In genomic region chr15:40891810-40892448, GRCh38 we compare ENCODE assay signal across 8 cellular contexts. TPM values are rescaled to one million over a fixed set of nuclear protein-coding genes. Genes with fewer than 3 reads are reported as not detected.
DNase-seq lines count a peak whose midpoint lies in the region; ATAC-seq and TF ChIP-seq lines count a peak whose summit lies in the region.
"Had no signal": no experiment of that assay in that cellular context is flagged by ENCODE, and none has a peak within 500 bp of the region (broad histone marks: within the 10 kb centered on the region; RNA-seq: fewer than 3 reads in every experiment).

No MANE protein-coding gene starts in this region.

- no peak overlapping the region for H3K14ac ChIP-seq in H9 (ENCODE audit: insufficient read depth, low read length)

- H3K36me3 Mint-ChIP-seq in H9 (ENCODE audit: insufficient read depth in 1 of 3, low read depth in 3 of 3) (peaks cover 4 to 15% (median 12%) of the 10 kb centered on the region in 3 experiments; a peak in 5 of 7 replicates), naive B cell (no peaks in the 10 kb centered on the region)

- peaks cover 11% of the 10 kb centered on the region for H3K23me2 ChIP-seq in H9 (ENCODE audit: insufficient read length, low read depth, low read length, poor library complexity, severe bottlenecking)

- H3K56ac ChIP-seq in H9 (ENCODE audit: insufficient read length, low read depth, low read length), result no peak overlapping the region

- H3K27me3 Mint-ChIP-seq in H9 (ENCODE audit: low read depth) (peaks cover 23% of the 10 kb centered on the region), naive B cell (no peaks in the 10 kb centered on the region)
- H3K27me3 Mint-ChIP-seq: naive thymus-derived CD8-positive, alpha-beta T cell had no signal

- TF ChIP-seq CTCF in H9 (conservative IDR thresholded peaks at IDR 0.05) (peak; percentile 79), OCI-LY3 (IDR thresholded peaks at IDR 0.05; ENCODE audit: low read depth, low read length) (peak; percentile 75), choroid plexus epithelial cell (conservative IDR thresholded peaks at IDR 0.05; ENCODE audit: low read depth, low read length) (peak; percentile 85)

- no peak overlapping the region for H3K4ac ChIP-seq in H9 (ENCODE audit: low read depth, low read length)

- no peak overlapping the region for H2BK120ac ChIP-seq in H9 (ENCODE audit: low read depth, low read length, poor library complexity, severe bottlenecking)

- H4K20me1 ChIP-seq in H9 (ENCODE audit: control insufficient read depth, insufficient read depth, insufficient read length) (no peaks in the 10 kb centered on the region), OCI-LY3 (ENCODE audit: insufficient read depth, low read length) (no peaks in the 10 kb centered on the region)

- no peaks in the 10 kb centered on the region for H3K27me3 ChIP-seq in H9 (ENCODE audit: insufficient read depth, low read length)
- peaks cover 4% of the 10 kb centered on the region; the same call in 1 of the 2 replicates for H3K27me3 ChIP-seq in OCI-LY3 (ENCODE audit: low read depth, low read length)

- DNase-seq in D341Med (ENCODE audit: low spot score) (peak; percentile 51), H9 (peak; percentile 63), choroid plexus epithelial cell (ENCODE audit: low read depth) (peak; percentile 75), naive B cell (peak; percentile 35), foreskin melanocyte (no peak)

- H3K18ac ChIP-seq in H9 (ENCODE audit: insufficient read length, low read depth, low read length), result no peak overlapping the region

- WGBS in H9 (ENCODE audit: extremely low coverage, insufficient read length, low lambda C conversion rate), result no CpG with 5 or more reads among the region's 4 CpGs

- H3K9ac ChIP-seq in H9 (ENCODE audit: extremely low read depth, insufficient read length, low read length) (no peak overlapping the region), OCI-LY3 (ENCODE audit: low read length) (no peak overlapping the region)

- H3K27ac Mint-ChIP-seq in H9 (no peak overlapping the region), naive B cell (peak overlapping the region in 4 of 6 donors; percentile 11 to 95 (median 71))

- H2BK15ac ChIP-seq in H9 (ENCODE audit: low read depth, low read length), result no peak overlapping the region

- no peak overlapping the region for H3K27ac ChIP-seq in H9 (ENCODE audit: insufficient read length, low read depth, low read length)
- no peak overlapping the region for H3K27ac ChIP-seq in OCI-LY3 (ENCODE audit: low read length)

- H3K4me1 ChIP-seq in H9 (ENCODE audit: insufficient read depth, low read length), result no peaks in the 10 kb centered on the region; the same call in 1 of the 2 replicates
- peaks cover 11% of the 10 kb centered on the region for H3K4me1 ChIP-seq in OCI-LY3 (ENCODE audit: low read length)

- H3K23ac ChIP-seq in H9 (ENCODE audit: insufficient read length, low read depth, low read length), result no peak overlapping the region

- H3K79me2 ChIP-seq in H9 (ENCODE audit: insufficient read depth, low read length) (peaks cover 7% of the 10 kb centered on the region), OCI-LY3 (ENCODE audit: low read length) (peaks cover 19% of the 10 kb centered on the region)

- H3K4me3 Mint-ChIP-seq in H9 (no peak overlapping the region), naive B cell (peak overlapping the region in 3 of 8 donors; percentile 34 to 45 (median 39))

- peaks cover 10 to 17% of the 10 kb centered on the region in 2 experiments for H3K4me1 Mint-ChIP-seq in H9
- H3K4me1 Mint-ChIP-seq in naive B cell, result peaks cover 32 to 38% (median 32%) of the 10 kb centered on the region in 3 donors

- ATAC-seq in naive B cell (ENCODE audit: low read depth in 2 of 2) (peak; percentile 5), HG03095 (IDR thresholded peaks at IDR 0.05; ENCODE audit: unreplicated experiment) (no peak)
- ATAC-seq: naive thymus-derived CD8-positive, alpha-beta T cell had no signal

- H4K8ac ChIP-seq in H9 (replicated peaks; ENCODE audit: insufficient read length, low read depth, low read length), result no peak overlapping the region

- H2BK5ac ChIP-seq in H9 (ENCODE audit: insufficient read length, low read length), result no peak overlapping the region

- H3K9me3 Mint-ChIP-seq in H9 (no peaks in the 10 kb centered on the region; a peak in 1 of 5 replicates), naive B cell (no peaks in the 10 kb centered on the region)
- H3K9me3 Mint-ChIP-seq: naive thymus-derived CD8-positive, alpha-beta T cell had no signal

- no peak overlapping the region for H2AFZ ChIP-seq in H9 (ENCODE audit: low read length)
- H2AFZ ChIP-seq in OCI-LY3 (ENCODE audit: low read depth, low read length), result no peak overlapping the region; the same call in 1 of the 2 replicates

- H3K9me3 ChIP-seq in H9 (ENCODE audit: control insufficient read depth, low read depth, low read length), result no peaks in the 10 kb centered on the region
- no peaks in the 10 kb centered on the region for H3K9me3 ChIP-seq in OCI-LY3 (ENCODE audit: insufficient read depth, low read length)

- H2BK12ac ChIP-seq in H9 (ENCODE audit: insufficient read length, low read depth, low read length), result no peak overlapping the region

- H3K4me2 ChIP-seq in H9 (ENCODE audit: insufficient read depth, insufficient read length, low read length) (no peak overlapping the region), OCI-LY3 (ENCODE audit: low read length) (no peak overlapping the region)

- no peak overlapping the region for H2AK5ac ChIP-seq in H9 (ENCODE audit: insufficient read length, low read length)

- no peak overlapping the region for H4K91ac ChIP-seq in H9 (ENCODE audit: insufficient read length, low read depth, low read length)

- no peaks in the 10 kb centered on the region for H3K36me3 ChIP-seq in OCI-LY3 (replicated peaks; ENCODE audit: low read depth, low read length)

- H3K79me1 ChIP-seq in H9 (ENCODE audit: insufficient read depth, low read depth, low read length, poor library complexity, severe bottlenecking), result peaks cover 2% of the 10 kb centered on the region

- H4K5ac ChIP-seq in H9 (ENCODE audit: insufficient read length, low read depth, low read length), result no peak overlapping the region

- no peak overlapping the region for H3T11ph ChIP-seq in H9 (ENCODE audit: low read length)

- no peak overlapping the region for H2BK20ac ChIP-seq in H9 (ENCODE audit: low read depth, low read length, poor library complexity, severe bottlenecking)

- H3K4me3 ChIP-seq in OCI-LY3 (ENCODE audit: low read length) (no peak overlapping the region), choroid plexus epithelial cell (ENCODE audit: low read depth, low read length) (no peak overlapping the region)

RNA-seq across cellular contexts. Expression of gene VPS18, which starts 2.3 kb away (rescaled TPM):
- 45.0 and 46.1 TPM in 2 replicates for total RNA-seq in H9 (2021)
- polyA plus RNA-seq in naive B cell (ENCODE audit: low read depth in 6 of 6), result 10 to 100 TPM; 21.2 to 33.6 (median 23.5) TPM

RNA-seq across cellular contexts. Expression of gene RHOV, which starts 17.9 kb away (rescaled TPM):
- 3.9 and 4.3 TPM in 2 replicates for total RNA-seq in H9 (2021)
- not detected for polyA plus RNA-seq in naive B cell (ENCODE audit: low read depth in 6 of 6)
- total RNA-seq: naive thymus-derived CD8-positive, alpha-beta T cell had no signal
- polyA plus RNA-seq: naive thymus-derived CD8-positive, alpha-beta T cell had no signal

RNA-seq across cellular contexts. Expression of gene DLL4, which starts 37.2 kb away (rescaled TPM):
- 0.28 and 0.35 TPM in 2 replicates for total RNA-seq in H9 (2021)
- polyA plus RNA-seq in naive B cell (ENCODE audit: low read depth in 6 of 6), result not detected
- polyA plus RNA-seq: naive thymus-derived CD8-positive, alpha-beta T cell had no signal

RNA-seq across cellular contexts. Expression of gene SPINT1, which starts 48.1 kb away (rescaled TPM):
- total RNA-seq in H9 (2021), result 129 and 130 TPM in 2 replicates
- 1 to 10 TPM; 3.8 to 7.0 (median 5.4) TPM for polyA plus RNA-seq in naive B cell (ENCODE audit: low read depth in 6 of 6)

Comparison
In these comparisons a context has a peak if more than half of its experiments do, and no peak if none do; other contexts are left out.
1. H3K27ac Mint-ChIP-seq: peak in naive B cell (4 of 6); none in H9 (0 of 3).
2. Peak in every context shown above with its lines, with median percentiles within 50 percentile points of each other: CTCF ChIP-seq.